In genomic region chr4:89563431-89563830, GRCh38 we compare ENCODE assay signal across 14 cellular contexts.
DNase-seq lines count a peak whose midpoint lies in the region; ATAC-seq, FAIRE-seq and TF ChIP-seq lines count a peak whose summit lies in the region.
"Had no signal": no experiment of that assay in that cellular context is flagged by ENCODE, and none has a peak within 500 bp of the region (broad histone marks: within the 10 kb centered on the region; RNA-seq: fewer than 3 reads in every experiment).

No MANE protein-coding gene starts in this region.

- ATAC-seq in HG03060 (IDR thresholded peaks at IDR 0.05; ENCODE audit: low read depth, unreplicated experiment) (peak; percentile 49), GM12878 (peak; percentile 76)
- ATAC-seq in stimulated activated naive CD8-positive, alpha-beta T cell treated with anti-CD3 and anti-CD28 coated beads, Interleukin-15, amount 100 ng/mL, for 72 hours, result peak; percentile 92

- H3K4me1 ChIP-seq in breast epithelium (no peaks in the 10 kb centered on the region), GM12878 (ENCODE audit: control insufficient read depth, insufficient read depth, low read length) (no peaks in the 10 kb centered on the region)
- H3K4me1 ChIP-seq: lower lobe of right lung had no signal

- TF ChIP-seq CTCF in MCF 10A (IDR thresholded peaks at IDR 0.05; ENCODE audit: unreplicated experiment), result no peak
- TF ChIP-seq CTCF in breast epithelium (IDR thresholded peaks at IDR 0.05), result no peak
- no peak for TF ChIP-seq CTCF in GM12878 (IDR thresholded peaks at IDR 0.05 in 2 of 3, conservative IDR thresholded peaks at IDR 0.05 in 1 of 3; ENCODE audit: control insufficient read depth in 2 of 3, extremely low read depth in 1 of 3, insufficient read depth in 1 of 3, low read depth in 3 of 3, low read length in 3 of 3)

- no peak for TF ChIP-seq POLR2A in breast epithelium (IDR thresholded peaks at IDR 0.05)
- TF ChIP-seq POLR2A in GM12878 (IDR thresholded peaks at IDR 0.05; ENCODE audit: low read depth, low read length), result no peak

- POLR2A ChIA-PET in MCF 10A (lab: Yijun Ruan, JAX) (no interaction called here), GM12878 (lab: Charles Lee) (no interaction called here)

- no peaks in the 10 kb centered on the region for H3K36me3 ChIP-seq in breast epithelium
- H3K36me3 ChIP-seq in GM12878 (ENCODE audit: control insufficient read depth in 2 of 2, insufficient read depth in 2 of 2, low read length in 1 of 2), result no peaks in the 10 kb centered on the region
- H3K36me3 ChIP-seq: lower lobe of right lung had no signal

- BruUV-seq in MCF 10A (replicated peaks; lab: Mats Ljungman, UMichigan) (no TSS peak), GM12878 (replicated peaks; lab: Mats Ljungman, UMichigan) (no TSS peak)

- in situ Hi-C loops in GM12878 (cut with MboI), result no loop called here

- DNase-seq in MCF 10A (ENCODE audit: unreplicated experiment) (no peak), breast epithelium (ENCODE audit: low spot score in 2 of 2) (no peak), GM12878 (ENCODE audit: low read depth, low spot score) (no peak), hippocampal formation (lab: John Stamatoyannopoulos, UW) (no peak), NCI-H2171 treated with DMSO at 0.1 percent for 48 hours (lab: John Stamatoyannopoulos, UW) (no peak)
- DNase-seq in stimulated activated naive CD8-positive, alpha-beta T cell treated with anti-CD3 and anti-CD28 coated beads, Interleukin-15, amount 100 ng/mL, for 72 hours, result peak in 1 of 2 donors; percentile 11
- no peak for DNase-seq in activated T-helper 2 cell treated with anti-CD3 and anti-CD28 coated beads, Interferon-gamma antibody, Interleukin-2, Interleukin-4, amounts not matched to agents 10 μg/mL and 5 μg/mL and 100 μg/mL, durations not matched to agents 14 hours and 24 hours and 36 hours (ENCODE audit: low spot score)
- DNase-seq: amygdala; effector CD8-positive, alpha-beta T cell; lower lobe of right lung; NCI-H226; RPMI8226 had no signal

- no peak overlapping the region for H2AFZ ChIP-seq in GM12878 (ENCODE audit: control insufficient read depth, low read depth, low read length)

- H3K27me3 Mint-ChIP-seq in MCF 10A (ENCODE audit: insufficient read depth, unreplicated experiment), result no peaks in the 10 kb centered on the region
- no peaks in the 10 kb centered on the region for H3K27me3 Mint-ChIP-seq in stimulated activated naive CD8-positive, alpha-beta T cell treated with anti-CD3 and anti-CD28 coated beads, Interleukin-15, amount 100 ng/mL, for 72 hours
- H3K27me3 Mint-ChIP-seq in activated T-helper 2 cell treated with anti-CD3 and anti-CD28 coated beads, Interferon-gamma antibody, Interleukin-2, Interleukin-4, amounts not matched to agents 10 μg/mL and 5 μg/mL and 100 μg/mL, durations not matched to agents 14 hours and 24 hours and 36 hours (ENCODE audit: low read depth), result peaks cover 8% of the 10 kb centered on the region

- H3K9me3 Mint-ChIP-seq in MCF 10A (ENCODE audit: unreplicated experiment), result no peaks in the 10 kb centered on the region
- H3K9me3 Mint-ChIP-seq in stimulated activated naive CD8-positive, alpha-beta T cell treated with anti-CD3 and anti-CD28 coated beads, Interleukin-15, amount 100 ng/mL, for 72 hours, result no peaks in the 10 kb centered on the region
- H3K9me3 Mint-ChIP-seq in activated T-helper 2 cell treated with anti-CD3 and anti-CD28 coated beads, Interferon-gamma antibody, Interleukin-2, Interleukin-4, amounts not matched to agents 10 μg/mL and 5 μg/mL and 100 μg/mL, durations not matched to agents 14 hours and 24 hours and 36 hours, result no peaks in the 10 kb centered on the region

- CTCF ChIA-PET in MCF 10A (lab: Yijun Ruan, JAX) (no interaction called here), GM12878 (lab: Yijun Ruan, JAX) (no interaction called here)

- H3K27ac Mint-ChIP-seq in MCF 10A (ENCODE audit: low read depth, unreplicated experiment), result peak overlapping the region; percentile 62
- H3K27ac Mint-ChIP-seq in stimulated activated naive CD8-positive, alpha-beta T cell treated with anti-CD3 and anti-CD28 coated beads, Interleukin-15, amount 100 ng/mL, for 72 hours, result no peak overlapping the region
- H3K27ac Mint-ChIP-seq in activated T-helper 2 cell treated with anti-CD3 and anti-CD28 coated beads, Interferon-gamma antibody, Interleukin-2, Interleukin-4, amounts not matched to agents 10 μg/mL and 5 μg/mL and 100 μg/mL, durations not matched to agents 14 hours and 24 hours and 36 hours, result no peak overlapping the region

- H3K27ac ChIP-seq in breast epithelium (no peak overlapping the region), GM12878 (ENCODE audit: control insufficient read depth, insufficient read depth) (no peak overlapping the region)
- H3K27ac ChIP-seq: lower lobe of right lung had no signal

- H3K4me3 Mint-ChIP-seq in MCF 10A (ENCODE audit: unreplicated experiment), result no peak overlapping the region
- no peak overlapping the region for H3K4me3 Mint-ChIP-seq in stimulated activated naive CD8-positive, alpha-beta T cell treated with anti-CD3 and anti-CD28 coated beads, Interleukin-15, amount 100 ng/mL, for 72 hours
- no peak overlapping the region for H3K4me3 Mint-ChIP-seq in activated T-helper 2 cell treated with anti-CD3 and anti-CD28 coated beads, Interferon-gamma antibody, Interleukin-2, Interleukin-4, amounts not matched to agents 10 μg/mL and 5 μg/mL and 100 μg/mL, durations not matched to agents 14 hours and 24 hours and 36 hours (ENCODE audit: low read depth)

- WGBS in GM12878 (ENCODE audit: insufficient coverage, insufficient replicate concordance, low lambda C conversion rate, missing lambda C conversion rate), result 2% methylated on average over 2 of the region's 2 CpGs

- no peak overlapping the region for H3K4me2 ChIP-seq in GM12878 (ENCODE audit: control insufficient read depth, insufficient read depth)

- H3K4me3 ChIP-seq in breast epithelium (no peak overlapping the region), GM12878 (no peak overlapping the region)
- H3K4me3 ChIP-seq: lower lobe of right lung had no signal

- H3K9ac ChIP-seq in GM12878 (ENCODE audit: control insufficient read depth, insufficient read depth, low read length), result no peak overlapping the region

- TF ChIP-seq RAD21 in GM12878 (IDR thresholded peaks at IDR 0.05; ENCODE audit: insufficient read depth, low read depth, low read length), result no peak

- no peaks in the 10 kb centered on the region for H4K20me1 ChIP-seq in GM12878 (ENCODE audit: control insufficient read depth, insufficient read depth)

- RAD21 ChIA-PET in GM12878 (lab: Charles Lee; ENCODE audit: unreplicated experiment), result no interaction called here

- no peak for TF ChIP-seq EP300 in GM12878 (IDR thresholded peaks at IDR 0.05; ENCODE audit: borderline replicate concordance in 1 of 2, control insufficient read depth in 1 of 2, low read depth in 2 of 2, low read length in 2 of 2)

- intact Hi-C loops in MCF 10A (cut with micrococcal nuclease), result no loop called here
- intact Hi-C loops in breast epithelium (cut with DNase I; ENCODE audit: low total_unique reads), result loop anchor here (10.0 kb wide), 1 partner anchor 211 kb away; no protein-coding TSS in a partner anchor
- intact Hi-C loops in GM12878 (cut with micrococcal nuclease; ENCODE audit: unreplicated experiment), result no loop called here
- intact Hi-C loops in activated T-helper 2 cell treated with anti-CD3 and anti-CD28 coated beads, Interferon-gamma antibody, Interleukin-2, Interleukin-4, amounts not matched to agents 10 μg/mL and 5 μg/mL and 100 μg/mL, durations not matched to agents 14 hours and 24 hours and 36 hours (cut with micrococcal nuclease), result no loop called here

- H3K27me3 ChIP-seq in breast epithelium, result no peaks in the 10 kb centered on the region
- H3K27me3 ChIP-seq in GM12878 (replicated peaks in 1 of 2; ENCODE audit: control insufficient read depth in 2 of 2, insufficient read depth in 2 of 2, low read length in 1 of 2), result no peaks in the 10 kb centered on the region

- no peaks in the 10 kb centered on the region for H3K79me2 ChIP-seq in GM12878 (ENCODE audit: control insufficient read depth, insufficient read depth, low read length)

- SMC1A ChIA-PET in GM12878 (lab: Charles Lee; ENCODE audit: uncharacterized antibody, unreplicated experiment), result no interaction called here

- H3K4me1 Mint-ChIP-seq in MCF 10A (ENCODE audit: insufficient read depth, unreplicated experiment), result peaks cover 14% of the 10 kb centered on the region
- peaks cover 6% of the 10 kb centered on the region for H3K4me1 Mint-ChIP-seq in stimulated activated naive CD8-positive, alpha-beta T cell treated with anti-CD3 and anti-CD28 coated beads, Interleukin-15, amount 100 ng/mL, for 72 hours
- H3K4me1 Mint-ChIP-seq in activated T-helper 2 cell treated with anti-CD3 and anti-CD28 coated beads, Interferon-gamma antibody, Interleukin-2, Interleukin-4, amounts not matched to agents 10 μg/mL and 5 μg/mL and 100 μg/mL, durations not matched to agents 14 hours and 24 hours and 36 hours (ENCODE audit: low read depth), result peaks cover 8% of the 10 kb centered on the region

- no peak for FAIRE-seq in GM12878 (lab: Jason Lieb, UNC)
- FAIRE-seq: GM12891 had no signal

- no peaks in the 10 kb centered on the region for H3K36me3 Mint-ChIP-seq in MCF 10A (ENCODE audit: insufficient read depth, unreplicated experiment)
- H3K36me3 Mint-ChIP-seq in activated T-helper 2 cell treated with anti-CD3 and anti-CD28 coated beads, Interferon-gamma antibody, Interleukin-2, Interleukin-4, amounts not matched to agents 10 μg/mL and 5 μg/mL and 100 μg/mL, durations not matched to agents 14 hours and 24 hours and 36 hours (ENCODE audit: low read depth), result no peaks in the 10 kb centered on the region

- H3K9me3 ChIP-seq in breast epithelium (no peaks in the 10 kb centered on the region), GM12878 (replicated peaks; ENCODE audit: control insufficient read depth, insufficient read depth, low read length) (no peaks in the 10 kb centered on the region)
- H3K9me3 ChIP-seq: lower lobe of right lung had no signal

TF ChIP-seq in GM12878, 131 proteins besides CTCF, POLR2A, EP300 and RAD21:
- no peak for TF ChIP-seq ESRRA (IDR thresholded peaks at IDR 0.05; ENCODE audit: low read length)
- TF ChIP-seq CREB1 (IDR thresholded peaks at IDR 0.05; ENCODE audit: low read depth), result 0 out of 2 replicates have a peak, but pooled peaks have one; percentile 25
TF ChIP-seq in GM12878: peak in this region for 1.
